ENCODE assay signal across 21 cellular contexts in genomic region chr12:40989785-40990184, GRCh38.
"Had no signal": no experiment of that assay in that cellular context is flagged by ENCODE, and none has a peak within 500 bp of the region (broad histone marks: within the 10 kb centered on the region; RNA-seq: fewer than 3 reads in every experiment).

No MANE protein-coding gene starts in this region.

- H3K4me3 ChIP-seq: coronary artery, heart right ventricle, ovary, prostate gland, right atrium auricular region, upper lobe of right lung had no signal

- H3K36me3 ChIP-seq: heart right ventricle, neutrophil, ovary, prostate gland, right atrium auricular region, upper lobe of right lung had no signal

- ATAC-seq: activated CD4-positive, CD25-positive, alpha-beta regulatory T cell treated with anti-CD3 and anti-CD28 coated beads, Interleukin-2, amount 50 U/mL, for 24 hours; activated T-cell treated with anti-CD3 and anti-CD28 coated beads, Interleukin-2, amount 50 U/mL, for 72 hours; heart right ventricle; left colon; upper lobe of right lung had no signal

- DNase-seq: activated CD4-positive, alpha-beta memory T cell treated with anti-CD3 and anti-CD28 coated beads, Interleukin-2, amount 10 ng/mL, durations not matched to agents 7 days and 5 days; activated CD4-positive, alpha-beta T cell treated with anti-CD3 and anti-CD28 coated beads, Interleukin-2, amount 10 ng/mL, durations not matched to agents 24 days and 14 days; activated effector memory CD4-positive, alpha-beta T cell treated with Interleukin-2 at 50 U/mL for 16 hours; activated naive CD4-positive, alpha-beta T cell treated with anti-CD3 and anti-CD28 coated beads, Interleukin-2, amount 10 ng/mL, durations not matched to agents 7 days and 5 days; activated T-cell treated with anti-CD3 and anti-CD28 coated beads, Interleukin-2, amount 50 U/mL, for 72 hours; amygdala; cerebellar nuclear complex; endodermal cell; heart right ventricle; left colon; ovary; stimulated activated CD4-positive, alpha-beta T cell treated with anti-CD3 and anti-CD28 coated beads, Interleukin-4, amount 100 ng/mL, for 24 hours; stimulated activated naive CD4-positive, alpha-beta T cell treated with Interleukin-2 at 50 U/mL for 16 hours; upper lobe of right lung had no signal

- H3K27ac ChIP-seq: coronary artery, epithelial cell of prostate, heart right ventricle, neutrophil, ovary, right atrium auricular region, upper lobe of right lung, VCaP had no signal

- H3K4me1 ChIP-seq: heart right ventricle, prostate gland, right atrium auricular region, upper lobe of right lung had no signal

- H3K27me3 ChIP-seq: heart right ventricle, neutrophil, ovary, right atrium auricular region, upper lobe of right lung had no signal

- H3K9me3 ChIP-seq: neutrophil, ovary, prostate gland, upper lobe of right lung had no signal
